18 cellular contexts compared by ENCODE assay signal in genomic region chr5:67204821-67205220, GRCh38. TPM values are rescaled to one million over a fixed set of nuclear protein-coding genes. Genes with fewer than 3 reads are reported as not detected.
DNase-seq lines count a peak whose midpoint lies in the region; ATAC-seq and TF ChIP-seq lines count a peak whose summit lies in the region.
"Had no signal": no experiment of that assay in that cellular context is flagged by ENCODE, and none has a peak within 500 bp of the region (broad histone marks: within the 10 kb centered on the region; RNA-seq: fewer than 3 reads in every experiment).

No MANE protein-coding gene starts in this region.

- CTCF ChIA-PET in CD8-positive, alpha-beta T cell (lab: Charles Lee): interaction anchor here (1.1 to 16.4 kb wide), 3 partner anchors 30 to 217 kb away, joined by 4 to 537 read pairs (median 6); no protein-coding TSS in a partner anchor
- CTCF ChIA-PET in activated CD4-positive, alpha-beta memory T cell treated with anti-CD3 and anti-CD28 coated beads, Interleukin-2, amount 10 ng/mL, durations not matched to agents 7 days and 5 days (lab: Charles Lee): interaction anchor here (1.0 to 16.6 kb wide), 4 partner anchors 17 to 375 kb away, joined by 3 to 519 read pairs (median 13); no protein-coding TSS in a partner anchor

- 0 out of 2 replicates have a peak overlapping the region, but pooled peaks have one; percentile 12 for H3K27ac ChIP-seq in BLaER1
- no peak overlapping the region for H3K27ac ChIP-seq in CD8-positive, alpha-beta T cell (ENCODE audit: low read depth, low read length)
- H3K27ac ChIP-seq: VCaP had no signal

- no peak for ATAC-seq in CD8-positive, alpha-beta T cell
- ATAC-seq in naive B cell (ENCODE audit: low read depth in 2 of 2) (no peak), GM21423 (IDR thresholded peaks at IDR 0.05; ENCODE audit: unreplicated experiment) (no peak)
- ATAC-seq: HCT116 had no signal

- POLR2A ChIA-PET in CD8-positive, alpha-beta T cell (lab: Charles Lee): interaction anchor here (0.8 to 5.2 kb wide), 4 partner anchors 23 to 42 kb away, joined by 3 to 42 read pairs (median 21); no protein-coding TSS in a partner anchor
- POLR2A ChIA-PET in activated CD4-positive, alpha-beta memory T cell treated with anti-CD3 and anti-CD28 coated beads, Interleukin-2, amount 10 ng/mL, durations not matched to agents 7 days and 5 days (lab: Charles Lee): interaction anchor here (0.9 to 11.1 kb wide), 9 partner anchors 14 to 1011 kb away, joined by 3 to 863 read pairs (median 34); partner anchors contain the start of gene PIK3R1

- DNase-seq in CD8-positive, alpha-beta T cell: no peak
- DNase-seq in activated CD4-positive, alpha-beta memory T cell treated with anti-CD3 and anti-CD28 coated beads, Interleukin-2, amount 10 ng/mL, durations not matched to agents 7 days and 5 days: no peak
- no peak for DNase-seq in naive B cell
- no peak for DNase-seq in T-helper 9 cell
- no peak for DNase-seq in RPMI8226
- no peak for DNase-seq in GM03348 (ENCODE audit: low spot score)
- DNase-seq: AML-193; aorta; NCI-H146; occipital lobe; stimulated activated naive CD4-positive, alpha-beta T cell treated with Interleukin-2 at 50 U/mL for 16 hours had no signal

- no peak for TF ChIP-seq CTCF in CD8-positive, alpha-beta T cell (IDR thresholded peaks at IDR 0.05)

- H3K27me3 ChIP-seq in BLaER1: no peaks in the 10 kb centered on the region
- H3K27me3 ChIP-seq in CD8-positive, alpha-beta T cell (ENCODE audit: insufficient read depth, low read length): no peaks in the 10 kb centered on the region

- intact Hi-C loops in CD8-positive, alpha-beta T cell (cut with DNase I, micrococcal nuclease): loop anchor here (5.0 kb wide), 3 partner anchors 198 to 1012 kb away; partner anchors contain the start of gene PIK3R1 (in 1 of the 2)

- H3K4me1 Mint-ChIP-seq in CD8-positive, alpha-beta T cell (ENCODE audit: low read depth): peaks cover 88% of the 10 kb centered on the region
- peaks cover 92% of the 10 kb centered on the region for H3K4me1 Mint-ChIP-seq in activated CD4-positive, alpha-beta memory T cell treated with anti-CD3 and anti-CD28 coated beads, Interleukin-2, amount 10 ng/mL, durations not matched to agents 7 days and 5 days
- peaks cover 64 to 93% (median 71%) of the 10 kb centered on the region in 3 donors for H3K4me1 Mint-ChIP-seq in naive B cell

- H3K36me3 ChIP-seq in BLaER1: no peaks in the 10 kb centered on the region
- no peaks in the 10 kb centered on the region for H3K36me3 ChIP-seq in CD8-positive, alpha-beta T cell (ENCODE audit: insufficient read depth, low read length)

- H3K4me3 Mint-ChIP-seq in CD8-positive, alpha-beta T cell: no peak overlapping the region
- no peak overlapping the region for H3K4me3 Mint-ChIP-seq in activated CD4-positive, alpha-beta memory T cell treated with anti-CD3 and anti-CD28 coated beads, Interleukin-2, amount 10 ng/mL, durations not matched to agents 7 days and 5 days
- peak overlapping the region; percentile 64 to 91 (median 78) for H3K4me3 Mint-ChIP-seq in naive B cell

- no peaks in the 10 kb centered on the region for H3K9me3 Mint-ChIP-seq in CD8-positive, alpha-beta T cell
- H3K9me3 Mint-ChIP-seq in activated CD4-positive, alpha-beta memory T cell treated with anti-CD3 and anti-CD28 coated beads, Interleukin-2, amount 10 ng/mL, durations not matched to agents 7 days and 5 days: peaks cover 2% of the 10 kb centered on the region
- peaks cover 0 to 14% (median 6%) of the 10 kb centered on the region in 7 donors for H3K9me3 Mint-ChIP-seq in naive B cell

- H3K4me1 ChIP-seq in BLaER1: peaks cover 71% of the 10 kb centered on the region
- peaks cover 78% of the 10 kb centered on the region for H3K4me1 ChIP-seq in CD8-positive, alpha-beta T cell (ENCODE audit: insufficient read depth, low read length)

- H3K4me2 ChIP-seq in BLaER1: peak overlapping the region; percentile 66
- H3K4me2 ChIP-seq: SK-N-SH had no signal

- no peaks in the 10 kb centered on the region for H3K27me3 Mint-ChIP-seq in CD8-positive, alpha-beta T cell (ENCODE audit: low read depth)
- H3K27me3 Mint-ChIP-seq in activated CD4-positive, alpha-beta memory T cell treated with anti-CD3 and anti-CD28 coated beads, Interleukin-2, amount 10 ng/mL, durations not matched to agents 7 days and 5 days: no peaks in the 10 kb centered on the region
- no peaks in the 10 kb centered on the region for H3K27me3 Mint-ChIP-seq in naive B cell

- H3K27ac Mint-ChIP-seq in CD8-positive, alpha-beta T cell: peak overlapping the region; percentile 70
- H3K27ac Mint-ChIP-seq in activated CD4-positive, alpha-beta memory T cell treated with anti-CD3 and anti-CD28 coated beads, Interleukin-2, amount 10 ng/mL, durations not matched to agents 7 days and 5 days: peak overlapping the region; percentile 90
- peak overlapping the region; percentile 86 to 98 (median 94) for H3K27ac Mint-ChIP-seq in naive B cell

- H3K9ac ChIP-seq in BLaER1: no peak overlapping the region
- H3K9ac ChIP-seq: SK-N-SH had no signal

- peaks cover 3% of the 10 kb centered on the region for H3K36me3 Mint-ChIP-seq in CD8-positive, alpha-beta T cell
- peaks cover 27% of the 10 kb centered on the region for H3K36me3 Mint-ChIP-seq in activated CD4-positive, alpha-beta memory T cell treated with anti-CD3 and anti-CD28 coated beads, Interleukin-2, amount 10 ng/mL, durations not matched to agents 7 days and 5 days (ENCODE audit: low read depth)
- H3K36me3 Mint-ChIP-seq in naive B cell: no peaks in the 10 kb centered on the region

- no peak overlapping the region for H3K4me3 ChIP-seq in BLaER1
- no peak overlapping the region for H3K4me3 ChIP-seq in CD8-positive, alpha-beta T cell (ENCODE audit: low read depth, low read length)

- H3K9me3 ChIP-seq in BLaER1: no peaks in the 10 kb centered on the region
- H3K9me3 ChIP-seq in CD8-positive, alpha-beta T cell (ENCODE audit: low read length): peaks cover 4% of the 10 kb centered on the region
- H3K9me3 ChIP-seq: SK-N-SH had no signal

- H4K20me1 ChIP-seq in BLaER1: no peaks in the 10 kb centered on the region

RNA-seq across cellular contexts. Expression of gene CD180, which starts 8.2 kb away (rescaled TPM):
- under 1 TPM in 1 of 2 experiments, not detected in 1; 0.58 TPM for total RNA-seq in CD8-positive, alpha-beta T cell
- total RNA-seq in activated CD4-positive, alpha-beta memory T cell treated with anti-CD3 and anti-CD28 coated beads, Interleukin-2, amount 10 ng/mL, durations not matched to agents 7 days and 5 days: under 1 TPM; 0.75 to 0.88 TPM
- polyA plus RNA-seq in naive B cell (ENCODE audit: low read depth in 6 of 6): 100 to 1,000 TPM in 3 of 6 donors, 10 to 100 TPM in 3; 29.6 to 131 (median 91.3) TPM
- total RNA-seq: epithelial cell of proximal tubule, NCI-H460 had no signal

Comparison
In these comparisons a context has a peak if more than half of its experiments do, and no peak if none do; other contexts are left out.
1. H3K4me3 Mint-ChIP-seq: peak in naive B cell (8 of 8); none in CD8-positive, alpha-beta T cell (single experiment) and activated CD4-positive, alpha-beta memory T cell treated with anti-CD3 and anti-CD28 coated beads, Interleukin-2, amount 10 ng/mL, durations not matched to agents 7 days and 5 days (single experiment).
2. Peak in every context shown above with its lines, with median percentiles within 50 percentile points of each other: H3K27ac Mint-ChIP-seq.